1 cellular context compared by ENCODE assay signal in genomic region chr6:135426833-135427232, GRCh38.
TF ChIP-seq lines count a peak whose summit lies in the region.

No MANE protein-coding gene starts in this region.

TF ChIP-seq in HepG2, 621 proteins besides CTCF, POLR2A, EP300 and RAD21 (continued from another document):
- peak; percentile 32; the same call in 1 of the 2 replicates for TF ChIP-seq HOMEZ (CRISPR knock-in tag; IDR thresholded peaks at IDR 0.05; ENCODE audit: low read depth)
- no peak for TF ChIP-seq ZNF605 (CRISPR knock-in tag; IDR thresholded peaks at IDR 0.05)
- peak; percentile 61; the same call in 1 of the 2 replicates for TF ChIP-seq TBX3 (IDR thresholded peaks at IDR 0.05; ENCODE audit: borderline replicate concordance)
- TF ChIP-seq ARID3A (IDR thresholded peaks at IDR 0.05; ENCODE audit: low read depth, low read length): peak; percentile 39
- no peak; the same call in 1 of the 2 replicates for TF ChIP-seq HNF1A (IDR thresholded peaks at IDR 0.05; ENCODE audit: low read depth)
- peak; percentile 52; the same call in 1 of the 2 replicates for TF ChIP-seq HNF1A (CRISPR knock-in tag; IDR thresholded peaks at IDR 0.05; ENCODE audit: borderline replicate concordance)
- 0 out of 2 replicates have a peak, but pooled peaks have one; percentile 44 for TF ChIP-seq RARA (CRISPR knock-in tag; IDR thresholded peaks at IDR 0.05)
- peak; percentile 52; the same call in 1 of the 2 replicates for TF ChIP-seq FOXJ3 (CRISPR knock-in tag; IDR thresholded peaks at IDR 0.05; ENCODE audit: borderline replicate concordance)
- TF ChIP-seq HMGA1 (CRISPR knock-in tag; conservative IDR thresholded peaks at IDR 0.05): no peak
- peak; percentile 45 for TF ChIP-seq PAXIP1 (CRISPR knock-in tag; conservative IDR thresholded peaks at IDR 0.05)
- TF ChIP-seq GFI1 (CRISPR knock-in tag; IDR thresholded peaks at IDR 0.05; ENCODE audit: borderline replicate concordance): peak; percentile 82
- peak; percentile 77 for TF ChIP-seq ZGPAT (CRISPR knock-in tag; IDR thresholded peaks at IDR 0.05)
- peak; percentile 63 for TF ChIP-seq CREM (IDR thresholded peaks at IDR 0.05)
- no peak for TF ChIP-seq CREM (CRISPR knock-in tag; IDR thresholded peaks at IDR 0.05)
- TF ChIP-seq SIX1 (CRISPR knock-in tag; IDR thresholded peaks at IDR 0.05; ENCODE audit: borderline replicate concordance): 0 out of 2 replicates have a peak, but pooled peaks have one; percentile 11
- TF ChIP-seq NCOA2 (CRISPR knock-in tag; IDR thresholded peaks at IDR 0.05): peak; percentile 75
- TF ChIP-seq BCL6 (CRISPR knock-in tag; IDR thresholded peaks at IDR 0.05): peak; percentile 71
- no peak for TF ChIP-seq CREB1 (IDR thresholded peaks at IDR 0.05)
- 0 out of 2 replicates have a peak, but pooled peaks have one; percentile 6 for TF ChIP-seq CREB1 (CRISPR knock-in tag; IDR thresholded peaks at IDR 0.05)
- TF ChIP-seq ISL2 (CRISPR knock-in tag; IDR thresholded peaks at IDR 0.05): peak; percentile 90
- peak; percentile 45; the same call in 1 of the 2 replicates for TF ChIP-seq GATAD2A (CRISPR knock-in tag; IDR thresholded peaks at IDR 0.05)
